ENCODE assay signal across 8 cellular contexts in genomic region chr17:38749222-38750043, GRCh38. TPM values are rescaled to one million over a fixed set of nuclear protein-coding genes. Genes with fewer than 3 reads are reported as not detected.
A peak's percentile ranks its signal among the peaks of the same experiment; 100 is the strongest.
DNase-seq lines count a peak whose midpoint lies in the region; ATAC-seq, FAIRE-seq and TF ChIP-seq lines count a peak whose summit lies in the region.

No MANE protein-coding gene starts in this region.

- no peaks in the 10 kb centered on the region for H3K27me3 ChIP-seq in pancreas

- FAIRE-seq in pancreas (lab: Jason Lieb, UNC): no peak

- H3K27ac ChIP-seq in pancreas: peak overlapping the region; percentile 61 to 85 (median 71)

- TF ChIP-seq CTCF in pancreas (IDR thresholded peaks at IDR 0.05): no peak

- H3K9me3 ChIP-seq in pancreas: no peaks in the 10 kb centered on the region

- ATAC-seq in pancreas: peak; percentile 29 to 44 (median 34)
- ATAC-seq in GM18861 (IDR thresholded peaks at IDR 0.05; ENCODE audit: unreplicated experiment): no peak

- peak overlapping the region; percentile 78 to 84 (median 80) for H3K4me3 ChIP-seq in pancreas

- H3K4me1 ChIP-seq in pancreas: peaks cover 4 to 14% (median 9%) of the 10 kb centered on the region in 3 donors

- peak; percentile 49 for DNase-seq in activated T-cell treated with anti-CD3 and anti-CD28 coated beads, Interleukin-2, amount 50 U/mL, for 24 hours
- DNase-seq in activated T-cell treated with anti-CD3 and anti-CD28 coated beads for 4 hours: no peak
- DNase-seq in NCI-H2196 (lab: John Stamatoyannopoulos, UW; ENCODE audit: unreplicated experiment): peak; percentile 54
- DNase-seq in cardiac septum (ENCODE audit: low spot score): peak; percentile 96
- DNase-seq in pancreas: peak; percentile 70 to 87 (median 80)
- no peak for DNase-seq in NK-92 (lab: John Stamatoyannopoulos, UW; ENCODE audit: unreplicated experiment)

- no peaks in the 10 kb centered on the region for H3K9me3 Mint-ChIP-seq in activated T-cell treated with anti-CD3 and anti-CD28 coated beads, Interleukin-2, amount 50 U/mL, for 24 hours
- no peaks in the 10 kb centered on the region for H3K9me3 Mint-ChIP-seq in activated naive CD8-positive, alpha-beta T cell (ENCODE audit: low read depth)

- H3K27me3 Mint-ChIP-seq in activated T-cell treated with anti-CD3 and anti-CD28 coated beads, Interleukin-2, amount 50 U/mL, for 24 hours: peaks cover 60% of the 10 kb centered on the region
- H3K27me3 Mint-ChIP-seq in activated naive CD8-positive, alpha-beta T cell: peaks cover 7% of the 10 kb centered on the region

- no peaks in the 10 kb centered on the region for H3K36me3 ChIP-seq in pancreas

- peaks cover 26% of the 10 kb centered on the region for H3K36me3 Mint-ChIP-seq in activated T-cell treated with anti-CD3 and anti-CD28 coated beads, Interleukin-2, amount 50 U/mL, for 24 hours (ENCODE audit: low read depth)
- H3K36me3 Mint-ChIP-seq in activated naive CD8-positive, alpha-beta T cell: peaks cover 6% of the 10 kb centered on the region

- no peak overlapping the region for H3K27ac Mint-ChIP-seq in activated T-cell treated with anti-CD3 and anti-CD28 coated beads, Interleukin-2, amount 50 U/mL, for 24 hours
- H3K27ac Mint-ChIP-seq in activated naive CD8-positive, alpha-beta T cell: no peak overlapping the region

- H3K4me1 Mint-ChIP-seq in activated T-cell treated with anti-CD3 and anti-CD28 coated beads, Interleukin-2, amount 50 U/mL, for 24 hours (ENCODE audit: low read depth): peaks cover 54% of the 10 kb centered on the region
- peaks cover 48% of the 10 kb centered on the region for H3K4me1 Mint-ChIP-seq in activated naive CD8-positive, alpha-beta T cell (ENCODE audit: low read depth)

- 0 to 1% methylated on average over 77 to 79 of the region's 79 CpGs for WGBS in pancreas, 2 donors

- intact Hi-C loops in cardiac septum (cut with DNase I): loop anchor here (2.0 to 5.0 kb wide), 3 partner anchors 19 to 297 kb away; partner anchors contain the start of gene CISD3
- intact Hi-C loops in pancreas (cut with DNase I): no loop called here

- H3K4me3 Mint-ChIP-seq in activated T-cell treated with anti-CD3 and anti-CD28 coated beads, Interleukin-2, amount 50 U/mL, for 24 hours: peak overlapping the region; percentile 93
- peak overlapping the region; percentile 67 for H3K4me3 Mint-ChIP-seq in activated naive CD8-positive, alpha-beta T cell

RNA-seq across cellular contexts. Expression of gene PCGF2, which starts 1.3 kb away (rescaled TPM):
- total RNA-seq in cardiac septum (29.3 TPM), pancreas (10 to 100 TPM; 12.9 to 25.2 (median 21.1) TPM)
- polyA plus RNA-seq in pancreas: 10 to 100 TPM; 39.2 to 39.6 TPM

RNA-seq across cellular contexts. Expression of gene PSMB3, which starts 3.1 kb away (rescaled TPM):
- total RNA-seq in cardiac septum (141 TPM), pancreas (10 to 100 TPM; 27.7 to 74.7 (median 54.5) TPM)
- polyA plus RNA-seq in pancreas: 100 to 1,000 TPM; 104 to 107 TPM

RNA-seq across cellular contexts. Expression of gene CISD3, which starts 19.3 kb away (rescaled TPM):
- total RNA-seq in cardiac septum: 67.1 TPM
- total RNA-seq in pancreas: 10 to 100 TPM; 27.5 to 44.3 (median 30.9) TPM
- polyA plus RNA-seq in pancreas: 10 to 100 TPM; 28.1 to 34.9 TPM

RNA-seq across cellular contexts. Expression of gene MLLT6, which starts 44.4 kb away (rescaled TPM):
- 92.2 TPM for total RNA-seq in cardiac septum
- 100 to 1,000 TPM in 1 of 6 donors, 10 to 100 TPM in 5; 51.3 to 112 (median 67.4) TPM for total RNA-seq in pancreas
- 100 to 1,000 TPM in 1 of 2 donors, 10 to 100 TPM in 1; 69.9 to 181 TPM for polyA plus RNA-seq in pancreas

RNA-seq across cellular contexts. Expression of gene PIP4K2B, which starts 49.9 kb away (rescaled TPM):
- total RNA-seq in cardiac septum (48.4 TPM), pancreas (10 to 100 TPM in 5 of 6 donors, 1 to 10 TPM in 1; 9.0 to 22.2 (median 11.7) TPM)
- polyA plus RNA-seq in pancreas: 10 to 100 TPM; 14.2 to 17.0 TPM

Comparison
In these comparisons a context has a peak if more than half of its experiments do, and no peak if none do; other contexts are left out.
1. DNase-seq: peak in activated T-cell treated with anti-CD3 and anti-CD28 coated beads, Interleukin-2, amount 50 U/mL, for 24 hours (single experiment), NCI-H2196 (single experiment), cardiac septum (single experiment) and pancreas (6 of 6); none in activated T-cell treated with anti-CD3 and anti-CD28 coated beads for 4 hours (single experiment) and NK-92 (single experiment).